Comparison of ENCODE assay signal across 8 cellular contexts in genomic region chr17:77501101-77501566, GRCh38.
DNase-seq lines count a peak whose midpoint lies in the region; ATAC-seq and TF ChIP-seq lines count a peak whose summit lies in the region.

No MANE protein-coding gene starts in this region.

- POLR2A ChIA-PET in T-cell (lab: Charles Lee): interaction anchor here in 1 of 2 donors (0.6 kb wide), 1 partner anchor 48 kb away, joined by 3 read pairs; no protein-coding TSS in a partner anchor

- H3K27ac Mint-ChIP-seq in T-cell: peak overlapping the region; percentile 19 to 73

- intact Hi-C loops in heart right ventricle (cut with DNase I): no loop called here
- intact Hi-C loops in Right ventricle myocardium inferior (cut with DNase I): no loop called here
- intact Hi-C loops in uterus (cut with DNase I; ENCODE audit: low total_unique reads): loop anchor here (10.0 kb wide), 1 partner anchor 356 kb away; the partner anchor contains the start of gene SEC14L1
- intact Hi-C loops in vagina (cut with DNase I): no loop called here

- peaks cover 18% of the 10 kb centered on the region for H3K36me3 Mint-ChIP-seq in T-cell

- DNase-seq in heart right ventricle: no peak
- DNase-seq in Right ventricle myocardium inferior (ENCODE audit: missing footprints): no peak
- DNase-seq in T-cell: peak in 18 of 34 experiments; percentile 0 to 50 (median 38)
- peak in 1 of 2 donors; percentile 36 for DNase-seq in fibroblast of lung (ENCODE audit: low read depth in 2 of 2)
- DNase-seq in uterus: peak; percentile 12 to 15
- no peak for DNase-seq in vagina (ENCODE audit: extremely low spot score in 2 of 2)

- no peak overlapping the region for H2AFZ ChIP-seq in fibroblast of lung (ENCODE audit: low read length)

- H3K4me3 ChIP-seq in heart right ventricle (no peak overlapping the region), fibroblast of lung (replicated peaks in 1 of 4; ENCODE audit: control extremely low read depth in 1 of 4, insufficient read depth in 1 of 4, low read depth in 3 of 4, low read length in 4 of 4) (no peak overlapping the region), uterus (no peak overlapping the region), vagina (no peak overlapping the region)

- 91 to 93% methylated on average over 12 of the region's 12 CpGs for WGBS in heart right ventricle, 2 donors

- no peak overlapping the region for H3K4me2 ChIP-seq in fibroblast of lung (ENCODE audit: extremely low read depth, insufficient read depth, low read length)

- H3K27ac ChIP-seq in heart right ventricle (no peak overlapping the region), fibroblast of lung (ENCODE audit: insufficient read depth, low read length) (no peak overlapping the region), uterus (no peak overlapping the region), vagina (no peak overlapping the region)

- TF ChIP-seq POLR2A in uterus (IDR thresholded peaks at IDR 0.05) (no peak), vagina (IDR thresholded peaks at IDR 0.05) (no peak)

- H3K79me2 ChIP-seq in fibroblast of lung (ENCODE audit: control insufficient read depth, insufficient read depth, low read length): no peaks in the 10 kb centered on the region

- TF ChIP-seq CTCF in heart right ventricle (IDR thresholded peaks at IDR 0.05) (peak in 6 of 9 donors; percentile 23 to 61 (median 46)), fibroblast of lung (conservative IDR thresholded peaks at IDR 0.05 in 1 of 2, IDR thresholded peaks at IDR 0.05 in 1 of 2; ENCODE audit: low read depth in 1 of 2, low read length in 2 of 2) (peak; percentile 25 to 60), uterus (IDR thresholded peaks at IDR 0.05) (no peak), vagina (IDR thresholded peaks at IDR 0.05) (no peak)

- peaks cover 0 to 8% (median 0%) of the 10 kb centered on the region in 9 donors for H3K4me1 ChIP-seq in heart right ventricle
- no peaks in the 10 kb centered on the region for H3K4me1 ChIP-seq in fibroblast of lung (ENCODE audit: control insufficient read depth, extremely low read depth, insufficient read depth, low read length)
- no peaks in the 10 kb centered on the region for H3K4me1 ChIP-seq in uterus
- no peaks in the 10 kb centered on the region for H3K4me1 ChIP-seq in vagina

- CTCF ChIA-PET in T-cell (lab: Charles Lee): interaction anchor here (0.6 to 1.0 kb wide), 3 partner anchors 33 to 319 kb away, joined by 3 to 4 read pairs (median 4); no protein-coding TSS in a partner anchor

- no peak overlapping the region for H3K4me3 Mint-ChIP-seq in T-cell

- no peak for ATAC-seq in heart right ventricle
- ATAC-seq in Right ventricle myocardium inferior: no peak
- no peak for ATAC-seq in T-cell (replicated peaks in 1 of 4)
- ATAC-seq in HG02885 (IDR thresholded peaks at IDR 0.05; ENCODE audit: poor library complexity, unreplicated experiment): no peak
- no peak for ATAC-seq in HG02870 (IDR thresholded peaks at IDR 0.05; ENCODE audit: unreplicated experiment)

- peaks cover 0 to 3% (median 3%) of the 10 kb centered on the region in 3 donors for H3K4me1 Mint-ChIP-seq in T-cell

- H3K9me3 Mint-ChIP-seq in T-cell: no peaks in the 10 kb centered on the region

- H3K9me3 ChIP-seq in heart right ventricle (no peaks in the 10 kb centered on the region), fibroblast of lung (ENCODE audit: control insufficient read depth, insufficient read depth, low read depth, low read length) (no peaks in the 10 kb centered on the region), uterus (no peaks in the 10 kb centered on the region), vagina (no peaks in the 10 kb centered on the region)

- H4K20me1 ChIP-seq in fibroblast of lung (ENCODE audit: control insufficient read depth, extremely low read depth, insufficient read depth, low read length): no peaks in the 10 kb centered on the region

- H3K36me3 ChIP-seq in heart right ventricle (peaks cover 0 to 56% (median 0%) of the 10 kb centered on the region in 9 donors), fibroblast of lung (ENCODE audit: control insufficient read depth, insufficient read depth, low read length) (peaks cover 22% of the 10 kb centered on the region), uterus (no peaks in the 10 kb centered on the region), vagina (peaks cover 0 to 15% of the 10 kb centered on the region in 2 donors)

- no peaks in the 10 kb centered on the region for H3K27me3 Mint-ChIP-seq in T-cell

- no peak overlapping the region for H3K9ac ChIP-seq in fibroblast of lung (ENCODE audit: insufficient read depth, low read length)

- H3K27me3 ChIP-seq in heart right ventricle (no peaks in the 10 kb centered on the region), fibroblast of lung (ENCODE audit: control insufficient read depth, insufficient read depth, low read length) (no peaks in the 10 kb centered on the region), uterus (no peaks in the 10 kb centered on the region), vagina (no peaks in the 10 kb centered on the region)

Comparison
In these comparisons a context has a peak if more than half of its experiments do, and no peak if none do; other contexts are left out.
1. DNase-seq: peak in T-cell (18 of 34) and uterus (2 of 2); none in heart right ventricle (0 of 2), Right ventricle myocardium inferior (single experiment) and vagina (0 of 2).
2. CTCF ChIP-seq: peak in heart right ventricle (6 of 9) and fibroblast of lung (2 of 2); none in uterus (0 of 4) and vagina (0 of 3).